In genomic region chr15:98504998-98505397, GRCh38 we compare ENCODE assay signal across 28 cellular contexts.
"Had no signal": no experiment of that assay in that cellular context is flagged by ENCODE, and none has a peak within 500 bp of the region (broad histone marks: within the 10 kb centered on the region; RNA-seq: fewer than 3 reads in every experiment).

No MANE protein-coding gene starts in this region.

- H3K4me3 ChIP-seq: esophagus muscularis mucosa, left lung, lower lobe of right lung, mucosa of descending colon, ovary, prostate gland, smooth muscle cell, stomach, tibial nerve had no signal

- H3K36me3 ChIP-seq: esophagus muscularis mucosa, left lung, lower lobe of right lung, neutrophil, ovary, prostate gland, stomach, tibial nerve had no signal

- H3K4me2 ChIP-seq: smooth muscle cell had no signal

- H3K9me3 ChIP-seq: lower lobe of right lung, mucosa of descending colon, neutrophil, prostate gland had no signal

- DNase-seq: activated B cell treated with CpG ODN at 0.5 μM for 24 hours; activated CD4-positive, alpha-beta T cell treated with anti-CD3 and anti-CD28 coated beads, Interleukin-2, amount 50 U/mL, for 1 hour; activated CD8-positive, alpha-beta memory T cell treated with anti-CD3 and anti-CD28 coated beads, Interleukin-2, amount 10 ng/mL, durations not matched to agents 7 days and 5 days; activated CD8-positive, alpha-beta T cell treated with anti-CD3 and anti-CD28 coated beads, Interleukin-2, amount 10 ng/mL, durations not matched to agents 7 days and 5 days; activated gamma-delta T cell; activated naive CD4-positive, alpha-beta T cell treated with anti-CD3 and anti-CD28 coated beads, Interleukin-2, amount 10 ng/mL, durations not matched to agents 7 days and 5 days; activated naive CD8-positive, alpha-beta T cell treated with anti-CD3 and anti-CD28 coated beads, Interleukin-2, amount 10 ng/mL, durations not matched to agents 7 days and 5 days; amniotic stem cell; central memory CD4-positive, alpha-beta T cell; endodermal cell; foreskin melanocyte; left lung; lower lobe of right lung; mesendoderm; mucosa of descending colon; stimulated activated CD4-positive, alpha-beta T cell treated with anti-CD3 and anti-CD28 coated beads, Interleukin-1b, Interleukin-23, amount 100 ng/mL, for 48 hours; stimulated activated naive B cell treated with anti-CD40 and anti-IgM and Interleukin-4, amounts not matched to agents 10 μg/mL and 1 μg/mL and 100 μg/mL, for 72 hours; stomach; T-helper 1 cell had no signal

- H3K4me1 ChIP-seq: prostate gland had no signal

- H3K4me3 Mint-ChIP-seq: activated B cell treated with CpG ODN at 0.5 μM for 24 hours; activated CD8-positive, alpha-beta memory T cell treated with anti-CD3 and anti-CD28 coated beads, Interleukin-2, amount 10 ng/mL, durations not matched to agents 7 days and 5 days; activated CD8-positive, alpha-beta T cell treated with anti-CD3 and anti-CD28 coated beads, Interleukin-2, amount 10 ng/mL, durations not matched to agents 7 days and 5 days; activated naive CD4-positive, alpha-beta T cell treated with anti-CD3 and anti-CD28 coated beads, Interleukin-2, amount 10 ng/mL, durations not matched to agents 7 days and 5 days; activated naive CD8-positive, alpha-beta T cell treated with anti-CD3 and anti-CD28 coated beads, Interleukin-2, amount 10 ng/mL, durations not matched to agents 7 days and 5 days; dendritic cell treated with granulocyte-macrophage colony-stimulating factor and Interleukin-4, amounts not matched to agents 40 ng/mL and 50 ng/mL, for 4 days; endodermal cell; natural killer cell treated with Interleukin-12 subunit alpha and Interleukin-12 subunit beta and Interleukin-15 and Interleukin-18, amount 100 ng/mL, for 72 hours; stimulated activated naive B cell treated with anti-CD40 and anti-IgM and Interleukin-4, amounts not matched to agents 10 μg/mL and 1 μg/mL and 100 μg/mL, for 72 hours; T-helper 2 cell treated with Interferon-gamma antibody and Interleukin-4, amounts not matched to agents 5 μg/mL and 100 μg/mL, for 36 hours had no signal

- H3K27ac ChIP-seq: left lung, lower lobe of right lung, neutrophil, ovary had no signal

- H3K27me3 Mint-ChIP-seq: dendritic cell treated with granulocyte-macrophage colony-stimulating factor and Interleukin-4, amounts not matched to agents 40 ng/mL and 50 ng/mL, for 4 days had no signal

- H3K27ac Mint-ChIP-seq: activated B cell treated with CpG ODN at 0.5 μM for 24 hours; activated CD8-positive, alpha-beta memory T cell treated with anti-CD3 and anti-CD28 coated beads, Interleukin-2, amount 10 ng/mL, durations not matched to agents 7 days and 5 days; activated CD8-positive, alpha-beta T cell treated with anti-CD3 and anti-CD28 coated beads, Interleukin-2, amount 10 ng/mL, durations not matched to agents 7 days and 5 days; activated naive CD4-positive, alpha-beta T cell treated with anti-CD3 and anti-CD28 coated beads, Interleukin-2, amount 10 ng/mL, durations not matched to agents 7 days and 5 days; activated naive CD8-positive, alpha-beta T cell treated with anti-CD3 and anti-CD28 coated beads, Interleukin-2, amount 10 ng/mL, durations not matched to agents 7 days and 5 days; dendritic cell treated with granulocyte-macrophage colony-stimulating factor and Interleukin-4, amounts not matched to agents 40 ng/mL and 50 ng/mL, for 4 days; endodermal cell; natural killer cell treated with Interleukin-12 subunit alpha and Interleukin-12 subunit beta and Interleukin-15 and Interleukin-18, amount 100 ng/mL, for 72 hours; stimulated activated naive B cell treated with anti-CD40 and anti-IgM and Interleukin-4, amounts not matched to agents 10 μg/mL and 1 μg/mL and 100 μg/mL, for 72 hours; T-helper 2 cell treated with Interferon-gamma antibody and Interleukin-4, amounts not matched to agents 5 μg/mL and 100 μg/mL, for 36 hours had no signal

- H3K27me3 ChIP-seq: ovary had no signal

- ATAC-seq: activated CD8-positive, alpha-beta memory T cell treated with anti-CD3 and anti-CD28 coated beads, Interleukin-2, amount 10 ng/mL, durations not matched to agents 7 days and 5 days; activated CD8-positive, alpha-beta T cell treated with anti-CD3 and anti-CD28 coated beads, Interleukin-2, amount 10 ng/mL, durations not matched to agents 7 days and 5 days; mucosa of descending colon; stimulated activated naive B cell treated with anti-CD40 and anti-IgM and Interleukin-4, amounts not matched to agents 10 μg/mL and 1 μg/mL and 100 μg/mL, for 72 hours had no signal

- H3K9me3 Mint-ChIP-seq: activated naive CD4-positive, alpha-beta T cell treated with anti-CD3 and anti-CD28 coated beads, Interleukin-2, amount 10 ng/mL, durations not matched to agents 7 days and 5 days; activated naive CD8-positive, alpha-beta T cell treated with anti-CD3 and anti-CD28 coated beads, Interleukin-2, amount 10 ng/mL, durations not matched to agents 7 days and 5 days; natural killer cell treated with Interleukin-12 subunit alpha and Interleukin-12 subunit beta and Interleukin-15 and Interleukin-18, amount 100 ng/mL, for 72 hours; T-helper 2 cell treated with Interferon-gamma antibody and Interleukin-4, amounts not matched to agents 5 μg/mL and 100 μg/mL, for 36 hours had no signal

- H3K4me1 Mint-ChIP-seq: activated B cell treated with CpG ODN at 0.5 μM for 24 hours; activated CD8-positive, alpha-beta memory T cell treated with anti-CD3 and anti-CD28 coated beads, Interleukin-2, amount 10 ng/mL, durations not matched to agents 7 days and 5 days; activated naive CD4-positive, alpha-beta T cell treated with anti-CD3 and anti-CD28 coated beads, Interleukin-2, amount 10 ng/mL, durations not matched to agents 7 days and 5 days; activated naive CD8-positive, alpha-beta T cell treated with anti-CD3 and anti-CD28 coated beads, Interleukin-2, amount 10 ng/mL, durations not matched to agents 7 days and 5 days; stimulated activated naive B cell treated with anti-CD40 and anti-IgM and Interleukin-4, amounts not matched to agents 10 μg/mL and 1 μg/mL and 100 μg/mL, for 72 hours had no signal

- H3K36me3 Mint-ChIP-seq: activated CD8-positive, alpha-beta memory T cell treated with anti-CD3 and anti-CD28 coated beads, Interleukin-2, amount 10 ng/mL, durations not matched to agents 7 days and 5 days; activated naive CD4-positive, alpha-beta T cell treated with anti-CD3 and anti-CD28 coated beads, Interleukin-2, amount 10 ng/mL, durations not matched to agents 7 days and 5 days; activated naive CD8-positive, alpha-beta T cell treated with anti-CD3 and anti-CD28 coated beads, Interleukin-2, amount 10 ng/mL, durations not matched to agents 7 days and 5 days; stimulated activated naive B cell treated with anti-CD40 and anti-IgM and Interleukin-4, amounts not matched to agents 10 μg/mL and 1 μg/mL and 100 μg/mL, for 72 hours had no signal
